In genomic region chr4:7247946-7248345, GRCh38 we compare ENCODE assay signal across 29 cellular contexts. TPM values are rescaled to one million over a fixed set of nuclear protein-coding genes. Genes with fewer than 3 reads are reported as not detected.
"Had no signal": no experiment of that assay in that cellular context is flagged by ENCODE, and none has a peak within 500 bp of the region (broad histone marks: within the 10 kb centered on the region; RNA-seq: fewer than 3 reads in every experiment).

No MANE protein-coding gene starts in this region.

- FAIRE-seq: TTC549 had no signal

- H3K27ac ChIP-seq: ascending aorta, cardiac muscle cell, VCaP had no signal

- DNase-seq: activated B cell treated with CpG ODN at 0.5 μM for 24 hours; activated CD4-positive, alpha-beta memory T cell treated with anti-CD3 and anti-CD28 coated beads for 36 hours; activated CD4-positive, alpha-beta T cell treated with anti-CD3 and anti-CD28 coated beads for 4 hours; activated CD4-positive, alpha-beta T cell treated with anti-CD3 and anti-CD28 coated beads, Interleukin-2, amount 10 ng/mL, durations not matched to agents 24 days and 14 days; activated CD4-positive, alpha-beta T cell treated with anti-CD3 and anti-CD28 coated beads, Interleukin-2, amount 50 U/mL, for 1 hour; activated CD4-positive, alpha-beta T cell treated with anti-CD3 and anti-CD28 coated beads, Interleukin-2, amount 50 U/mL, for 4 hours; activated CD4-positive, CD25-positive, alpha-beta regulatory T cell treated with anti-CD3 and anti-CD28 coated beads, Interleukin-2, amount 50 U/mL, for 72 hours; activated CD8-positive, alpha-beta memory T cell treated with anti-CD3 and anti-CD28 coated beads, Interleukin-2, amount 50 U/mL, for 4 hours; activated CD8-positive, alpha-beta T cell treated with anti-CD3 and anti-CD28 coated beads for 36 hours; activated effector memory CD4-positive, alpha-beta T cell treated with Interleukin-2 at 50 U/mL for 16 hours; activated gamma-delta T cell; activated naive CD4-positive, alpha-beta T cell treated with anti-CD3 and anti-CD28 coated beads, Interleukin-2, amount 10 ng/mL, durations not matched to agents 7 days and 5 days; activated naive CD4-positive, alpha-beta T cell treated with Interleukin-2 at 50 U/mL for 16 hours; activated naive CD8-positive, alpha-beta T cell treated with anti-CD3 and anti-CD28 coated beads, Interleukin-2, amount 10 ng/mL, durations not matched to agents 7 days and 5 days; activated naive CD8-positive, alpha-beta T cell treated with anti-CD3 and anti-CD28 coated beads, Interleukin-2, amount 50 U/mL, for 24 hours; activated T-cell treated with anti-CD3 and anti-CD28 coated beads, Interleukin-2, amount 50 U/mL, for 24 hours; activated T-cell treated with anti-CD3 and anti-CD28 coated beads, Interleukin-2, amount 50 U/mL, for 48 hours; amygdala; anterior cingulate cortex; caudate nucleus; cerebellar nuclear complex; T-helper 1 cell; T-helper 2 cell; T-helper 9 cell had no signal

- H3K36me3 ChIP-seq: ascending aorta, cardiac muscle cell had no signal

- H3K9me3 ChIP-seq: ascending aorta had no signal

- H3K4me3 ChIP-seq: ascending aorta, cardiac muscle cell had no signal

- H3K27me3 ChIP-seq: ascending aorta, cardiac muscle cell had no signal

RNA-seq across cellular contexts. Expression of gene SORCS2, which starts 55.6 kb away (rescaled TPM):
- total RNA-seq: activated B cell treated with CpG ODN at 0.5 μM for 24 hours; activated CD4-positive, alpha-beta T cell treated with anti-CD3 and anti-CD28 coated beads, Interleukin-2, amount 10 ng/mL, durations not matched to agents 24 days and 14 days; activated CD8-positive, alpha-beta memory T cell treated with anti-CD3 and anti-CD28 coated beads for 36 hours; activated naive CD8-positive, alpha-beta T cell treated with anti-CD3 and anti-CD28 coated beads, Interleukin-2, amount 10 ng/mL, durations not matched to agents 7 days and 5 days had no signal
